In the genomic region with DNA sequence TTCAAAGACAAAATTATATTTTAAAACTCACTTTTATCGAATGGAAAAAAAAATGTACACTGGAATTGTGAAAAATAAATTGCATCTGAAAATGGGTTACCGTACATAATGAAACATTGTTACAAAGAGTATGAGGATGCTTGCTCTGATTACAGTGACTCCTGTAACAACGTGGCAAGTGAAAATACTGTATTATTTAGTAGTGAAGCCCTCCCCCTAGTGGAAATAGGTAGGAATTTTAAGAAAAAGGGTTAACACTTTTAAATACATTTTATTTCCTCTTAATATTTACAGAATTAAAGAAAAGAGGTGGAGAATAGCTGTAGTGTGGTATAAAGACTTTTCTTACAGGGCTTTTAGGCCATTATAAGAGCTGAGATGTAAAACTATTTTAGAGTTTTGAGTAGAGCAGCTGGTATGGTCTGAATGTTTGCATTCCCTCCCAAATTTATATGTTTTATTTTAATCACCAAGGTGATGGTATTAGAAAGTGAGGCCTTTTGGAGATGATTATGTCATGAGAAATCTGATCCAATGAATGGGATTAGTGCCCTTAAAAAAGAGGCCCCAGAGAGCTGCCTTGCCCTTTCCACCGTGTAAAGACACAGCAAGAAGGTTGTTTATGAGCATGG, we compare ENCODE assay signal across 8 cellular contexts. TPM values are rescaled to one million over a fixed set of nuclear protein-coding genes. Genes with fewer than 3 reads are reported as not detected.
DNase-seq lines count a peak whose midpoint lies in the region; ATAC-seq, FAIRE-seq and TF ChIP-seq lines count a peak whose summit lies in the region.

No MANE protein-coding gene starts in this region.

- FAIRE-seq in kidney (lab: Jason Lieb, UNC), result peak; percentile 99

- no peak overlapping the region for H3K27ac Mint-ChIP-seq in activated naive CD8-positive, alpha-beta T cell treated with anti-CD3 and anti-CD28 coated beads, Interleukin-2, amount 10 ng/mL, durations not matched to agents 7 days and 5 days
- H3K27ac Mint-ChIP-seq in activated naive CD8-positive, alpha-beta T cell treated with anti-CD3 and anti-CD28 coated beads for 36 hours, result no peak overlapping the region
- H3K27ac Mint-ChIP-seq in MCF 10A (ENCODE audit: low read depth, unreplicated experiment) (no peak overlapping the region), type B pancreatic cell (no peak overlapping the region)

- no TSS peak for BruUV-seq in MCF 10A (replicated peaks; lab: Mats Ljungman, UMichigan)

- H3K27me3 Mint-ChIP-seq in activated naive CD8-positive, alpha-beta T cell treated with anti-CD3 and anti-CD28 coated beads, Interleukin-2, amount 10 ng/mL, durations not matched to agents 7 days and 5 days, result peaks cover 4% of the 10 kb centered on the region
- H3K27me3 Mint-ChIP-seq in activated naive CD8-positive, alpha-beta T cell treated with anti-CD3 and anti-CD28 coated beads for 36 hours, result no peaks in the 10 kb centered on the region
- H3K27me3 Mint-ChIP-seq in MCF 10A (ENCODE audit: insufficient read depth, unreplicated experiment), result no peaks in the 10 kb centered on the region
- H3K27me3 Mint-ChIP-seq in type B pancreatic cell, result peaks cover 3% of the 10 kb centered on the region

- H3K4me1 ChIP-seq in kidney (ENCODE audit: control insufficient read depth in 1 of 2, insufficient read depth in 1 of 2, low read depth in 1 of 2, low read length in 2 of 2), result no peaks in the 10 kb centered on the region

- no peak for DNase-seq in activated naive CD8-positive, alpha-beta T cell treated with anti-CD3 and anti-CD28 coated beads, Interleukin-2, amount 10 ng/mL, durations not matched to agents 7 days and 5 days
- DNase-seq in activated naive CD8-positive, alpha-beta T cell treated with anti-CD3 and anti-CD28 coated beads for 36 hours, result no peak
- DNase-seq in NCI-H69 (lab: John Stamatoyannopoulos, UW), result peak; percentile 82
- DNase-seq in MCF 10A (ENCODE audit: unreplicated experiment), result peak; percentile 54
- no peak for DNase-seq in kidney
- no peak for DNase-seq in type B pancreatic cell (ENCODE audit: extremely low spot score, unreplicated experiment)

- no peaks in the 10 kb centered on the region for H3K4me1 Mint-ChIP-seq in activated naive CD8-positive, alpha-beta T cell treated with anti-CD3 and anti-CD28 coated beads, Interleukin-2, amount 10 ng/mL, durations not matched to agents 7 days and 5 days
- no peaks in the 10 kb centered on the region for H3K4me1 Mint-ChIP-seq in activated naive CD8-positive, alpha-beta T cell treated with anti-CD3 and anti-CD28 coated beads for 36 hours
- H3K4me1 Mint-ChIP-seq in MCF 10A (ENCODE audit: insufficient read depth, unreplicated experiment) (peaks cover 10% of the 10 kb centered on the region), type B pancreatic cell (ENCODE audit: unreplicated experiment) (no peaks in the 10 kb centered on the region)

- POLR2A ChIA-PET in activated naive CD8-positive, alpha-beta T cell treated with anti-CD3 and anti-CD28 coated beads, Interleukin-2, amount 10 ng/mL, durations not matched to agents 7 days and 5 days (lab: Charles Lee), result no interaction called here
- POLR2A ChIA-PET in MCF 10A (lab: Yijun Ruan, JAX), result interaction anchor here (0.6 to 1.6 kb wide), 4 partner anchors 25 to 796 kb away, joined by 3 to 4 read pairs (median 3); partner anchors contain the start of gene FAM76B

- peak; percentile 82 for ATAC-seq in activated naive CD8-positive, alpha-beta T cell treated with anti-CD3 and anti-CD28 coated beads, Interleukin-2, amount 10 ng/mL, durations not matched to agents 7 days and 5 days (ENCODE audit: low read depth)
- peak; percentile 63 for ATAC-seq in HG03159 (IDR thresholded peaks at IDR 0.05; ENCODE audit: unreplicated experiment)
- no peak for ATAC-seq in GM18520 (IDR thresholded peaks at IDR 0.05; ENCODE audit: unreplicated experiment)

- no peak overlapping the region for H3K9ac ChIP-seq in kidney (ENCODE audit: low read length in 2 of 2)

- CTCF ChIA-PET in MCF 10A (lab: Yijun Ruan, JAX), result interaction anchor here (0.6 to 12.7 kb wide), 25 partner anchors 9 to 1141 kb away, joined by 3 to 302 read pairs (median 4); partner anchors contain the start of gene SESN3

- no peak overlapping the region for H3K27ac ChIP-seq in kidney (ENCODE audit: low read depth in 2 of 2, low read length in 2 of 2)

- no peaks in the 10 kb centered on the region for H3K36me3 ChIP-seq in kidney (ENCODE audit: control insufficient read depth in 1 of 2, insufficient read depth in 2 of 2, low read length in 2 of 2)

- intact Hi-C loops in MCF 10A (cut with micrococcal nuclease), result loop anchor here (1.0 to 10.0 kb wide), 5 partner anchors 59 to 792 kb away; partner anchors contain the start of genes CWC15, KDM4D and SRSF8
- intact Hi-C loops in kidney (cut with DNase I), result loop anchor here (5.0 kb wide), 1 partner anchor 612 kb away; no protein-coding TSS in a partner anchor

- H3K36me3 Mint-ChIP-seq in activated naive CD8-positive, alpha-beta T cell treated with anti-CD3 and anti-CD28 coated beads, Interleukin-2, amount 10 ng/mL, durations not matched to agents 7 days and 5 days, result peaks cover 2% of the 10 kb centered on the region
- H3K36me3 Mint-ChIP-seq in activated naive CD8-positive, alpha-beta T cell treated with anti-CD3 and anti-CD28 coated beads for 36 hours, result peaks cover 3% of the 10 kb centered on the region
- H3K36me3 Mint-ChIP-seq in MCF 10A (ENCODE audit: insufficient read depth, unreplicated experiment), result no peaks in the 10 kb centered on the region
- H3K36me3 Mint-ChIP-seq in type B pancreatic cell, result no peaks in the 10 kb centered on the region

- no peaks in the 10 kb centered on the region for H3K9me3 Mint-ChIP-seq in activated naive CD8-positive, alpha-beta T cell treated with anti-CD3 and anti-CD28 coated beads, Interleukin-2, amount 10 ng/mL, durations not matched to agents 7 days and 5 days
- H3K9me3 Mint-ChIP-seq in activated naive CD8-positive, alpha-beta T cell treated with anti-CD3 and anti-CD28 coated beads for 36 hours, result no peaks in the 10 kb centered on the region
- H3K9me3 Mint-ChIP-seq in MCF 10A (ENCODE audit: unreplicated experiment), result no peaks in the 10 kb centered on the region
- no peaks in the 10 kb centered on the region for H3K9me3 Mint-ChIP-seq in type B pancreatic cell

- H3K4me3 Mint-ChIP-seq in activated naive CD8-positive, alpha-beta T cell treated with anti-CD3 and anti-CD28 coated beads, Interleukin-2, amount 10 ng/mL, durations not matched to agents 7 days and 5 days, result no peak overlapping the region
- no peak overlapping the region for H3K4me3 Mint-ChIP-seq in activated naive CD8-positive, alpha-beta T cell treated with anti-CD3 and anti-CD28 coated beads for 36 hours
- H3K4me3 Mint-ChIP-seq in MCF 10A (ENCODE audit: unreplicated experiment) (no peak overlapping the region), type B pancreatic cell (no peak overlapping the region)

- H3K9me3 ChIP-seq in kidney (ENCODE audit: control insufficient read depth in 1 of 2, low read length in 2 of 2), result no peaks in the 10 kb centered on the region

- no peak overlapping the region for H3K4me3 ChIP-seq in kidney (ENCODE audit: low read length in 2 of 2)

- TF ChIP-seq CTCF in MCF 10A (IDR thresholded peaks at IDR 0.05; ENCODE audit: unreplicated experiment) (peak; percentile 61), kidney (IDR thresholded peaks at IDR 0.05; ENCODE audit: borderline replicate concordance, extremely low read depth, insufficient read depth) (peak; percentile 50), type B pancreatic cell (conservative IDR thresholded peaks at IDR 0.05) (peak; percentile 91)

RNA-seq across cellular contexts. Expression of gene FAM76B, which starts 25.2 kb away (rescaled TPM):
- 10 to 100 TPM; 57.3 to 59.9 TPM for total RNA-seq in activated naive CD8-positive, alpha-beta T cell treated with anti-CD3 and anti-CD28 coated beads, Interleukin-2, amount 10 ng/mL, durations not matched to agents 7 days and 5 days
- total RNA-seq in activated naive CD8-positive, alpha-beta T cell treated with anti-CD3 and anti-CD28 coated beads for 36 hours, result 10 to 100 TPM; 46.8 to 49.8 TPM
- total RNA-seq in MCF 10A (2022), result 25.0 and 28.5 TPM in 2 replicates
- 26.5 TPM for total RNA-seq in kidney
- 3.9 TPM for polyA plus RNA-seq in kidney (ENCODE audit: insufficient read depth, low read depth, low replicate concordance)
- total RNA-seq in type B pancreatic cell (ENCODE audit: low replicate concordance), result 17.1 and 30.7 TPM in 2 replicates

RNA-seq across cellular contexts. Expression of gene CEP57, which starts 25.9 kb away (rescaled TPM):
- total RNA-seq in activated naive CD8-positive, alpha-beta T cell treated with anti-CD3 and anti-CD28 coated beads, Interleukin-2, amount 10 ng/mL, durations not matched to agents 7 days and 5 days, result 100 to 1,000 TPM; 101 to 106 TPM
- total RNA-seq in activated naive CD8-positive, alpha-beta T cell treated with anti-CD3 and anti-CD28 coated beads for 36 hours, result 100 to 1,000 TPM; 101 to 105 TPM
- total RNA-seq in MCF 10A (2022) (73.7 and 78.8 TPM in 2 replicates), kidney (33.4 TPM), type B pancreatic cell (ENCODE audit: low replicate concordance) (42.6 and 61.3 TPM in 2 replicates)
- 14.9 TPM for polyA plus RNA-seq in kidney (ENCODE audit: insufficient read depth, low read depth, low replicate concordance)

Comparison
In these comparisons a context has a peak if more than half of its experiments do, and no peak if none do; other contexts are left out.
1. DNase-seq: peak in NCI-H69 (single experiment) and MCF 10A (single experiment); none in activated naive CD8-positive, alpha-beta T cell treated with anti-CD3 and anti-CD28 coated beads, Interleukin-2, amount 10 ng/mL, durations not matched to agents 7 days and 5 days (single experiment), activated naive CD8-positive, alpha-beta T cell treated with anti-CD3 and anti-CD28 coated beads for 36 hours (single experiment), kidney (single experiment) and type B pancreatic cell (single experiment).
2. Peak in every context shown above with its lines, with median percentiles within 50 percentile points of each other: CTCF ChIP-seq.